In genomic region chrX:40266490-40267333, GRCh38 we compare ENCODE assay signal across 8 cellular contexts.
A peak's percentile ranks its signal among the peaks of the same experiment; 100 is the strongest.
DNase-seq lines count a peak whose midpoint lies in the region; ATAC-seq and TF ChIP-seq lines count a peak whose summit lies in the region.

No MANE protein-coding gene starts in this region.

- peaks cover 2% of the 10 kb centered on the region for H3K27me3 Mint-ChIP-seq in endothelial cell (ENCODE audit: unreplicated experiment)

- TF ChIP-seq CTCF in endothelial cell (IDR thresholded peaks at IDR 0.05; ENCODE audit: unreplicated experiment): peak; percentile 26

- H3K4me3 Mint-ChIP-seq in endothelial cell (ENCODE audit: unreplicated experiment): no peak overlapping the region

- ATAC-seq in GM18498 (IDR thresholded peaks at IDR 0.05; ENCODE audit: unreplicated experiment): no peak

- no peaks in the 10 kb centered on the region for H3K9me3 Mint-ChIP-seq in endothelial cell (ENCODE audit: unreplicated experiment)

- POLR2A ChIA-PET in HEK293T (lab: Yijun Ruan, JAX): interaction anchor here (1.1 to 1.2 kb wide), 3 partner anchors 113 to 169 kb away, joined by 3 read pairs; partner anchors contain the start of gene BCOR

- no peaks in the 10 kb centered on the region for H3K36me3 Mint-ChIP-seq in endothelial cell (ENCODE audit: low read depth, unreplicated experiment)

- H3K4me1 Mint-ChIP-seq in endothelial cell (ENCODE audit: unreplicated experiment): peaks cover 5% of the 10 kb centered on the region

- DNase-seq in CD1c-positive myeloid dendritic cell (ENCODE audit: extremely low spot score) (peak; percentile 55), HEK293T (ENCODE audit: extremely low spot score) (peak; percentile 89), NCI-H774 (lab: John Stamatoyannopoulos, UW) (peak; percentile 36), endothelial cell (ENCODE audit: low spot score) (peak; percentile 71), midbrain (lab: John Stamatoyannopoulos, UW) (peak; percentile 64)
- peak; percentile 14 to 28 for DNase-seq in activated CD8-positive, alpha-beta memory T cell treated with anti-CD3 and anti-CD28 coated beads for 4 hours (ENCODE audit: low read depth in 2 of 2)
- DNase-seq in stimulated activated CD8-positive, alpha-beta memory T cell treated with anti-CD3 and anti-CD28 coated beads, Interleukin-4, amount 100 ng/mL, for 24 hours (ENCODE audit: low read depth): peak; percentile 24

- H3K27ac Mint-ChIP-seq in endothelial cell (ENCODE audit: unreplicated experiment): no peak overlapping the region

- CTCF ChIA-PET in HEK293T (lab: Yijun Ruan, JAX): interaction anchor here (0.5 to 0.8 kb wide), 3 partner anchors 9 to 417 kb away, joined by 3 to 4 read pairs (median 3); no protein-coding TSS in a partner anchor

TF ChIP-seq in HEK293T, 16 proteins besides CTCF, POLR2A, EP300 and RAD21:
- TF ChIP-seq BHLHE40 (IDR thresholded peaks at IDR 0.05; ENCODE audit: borderline replicate concordance) (no peak), FOXM1 (IDR thresholded peaks at IDR 0.05; ENCODE audit: borderline replicate concordance) (no peak), SP1 (IDR thresholded peaks at IDR 0.05) (no peak), NFRKB (IDR thresholded peaks at IDR 0.05) (no peak), SUZ12 (IDR thresholded peaks at IDR 0.05) (no peak), TARDBP (IDR thresholded peaks at IDR 0.05) (no peak), ZNF384 (IDR thresholded peaks at IDR 0.05) (no peak), CTBP1 (IDR thresholded peaks at IDR 0.05; ENCODE audit: borderline replicate concordance) (no peak), ELF4 (IDR thresholded peaks at IDR 0.05) (no peak), HDGF (IDR thresholded peaks at IDR 0.05; ENCODE audit: borderline replicate concordance) (no peak), FOXA1 (IDR thresholded peaks at IDR 0.05) (no peak), PKNOX1 (IDR thresholded peaks at IDR 0.05) (no peak), ARNT (IDR thresholded peaks at IDR 0.05) (no peak), LEF1 (IDR thresholded peaks at IDR 0.05; ENCODE audit: borderline replicate concordance) (no peak), FOXK2 (IDR thresholded peaks at IDR 0.05) (no peak), L3MBTL2 (conservative IDR thresholded peaks at IDR 0.05) (no peak)
TF ChIP-seq in HEK293T: peak in this region for 0.

Comparison
In these comparisons a context has a peak if more than half of its experiments do, and no peak if none do; other contexts are left out.
1. DNase-seq: peak in every context shown above with its lines; median percentile 89 in HEK293T; 71 in endothelial cell; 64 in midbrain; 55 in CD1c-positive myeloid dendritic cell; 36 in NCI-H774; 24 in stimulated activated CD8-positive, alpha-beta memory T cell treated with anti-CD3 and anti-CD28 coated beads, Interleukin-4, amount 100 ng/mL, for 24 hours; 21 in activated CD8-positive, alpha-beta memory T cell treated with anti-CD3 and anti-CD28 coated beads for 4 hours.